Comparison of ENCODE assay signal across 15 cellular contexts in the genomic region with DNA sequence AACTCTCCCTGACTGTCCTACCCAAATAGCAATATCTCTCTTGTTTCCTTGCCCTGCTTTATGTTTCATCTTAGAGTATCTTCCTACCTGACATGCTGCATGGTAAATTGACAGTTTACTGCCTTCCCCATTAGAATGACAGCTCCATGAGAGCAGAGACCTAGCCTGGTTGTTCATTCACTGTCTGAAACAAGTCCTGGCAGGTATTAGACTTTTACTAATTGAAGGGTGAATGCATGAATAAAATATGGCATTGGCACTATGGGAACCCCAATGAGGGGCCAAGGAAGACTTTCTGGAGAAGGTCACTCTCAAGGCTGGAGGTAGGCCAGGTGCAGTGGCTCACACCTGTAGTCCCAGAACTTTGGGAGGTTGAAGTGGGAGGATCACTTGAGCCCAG. TPM values are rescaled to one million over a fixed set of nuclear protein-coding genes. Genes with fewer than 3 reads are reported as not detected.
DNase-seq lines count a peak whose midpoint lies in the region; ATAC-seq and TF ChIP-seq lines count a peak whose summit lies in the region.
"Had no signal": no experiment of that assay in that cellular context is flagged by ENCODE, and none has a peak within 500 bp of the region (broad histone marks: within the 10 kb centered on the region; RNA-seq: fewer than 3 reads in every experiment).

No MANE protein-coding gene starts in this region.

- H3K27ac Mint-ChIP-seq in activated naive CD8-positive, alpha-beta T cell treated with anti-CD3 and anti-CD28 coated beads, Interleukin-2, amount 10 ng/mL, durations not matched to agents 7 days and 5 days, result peak overlapping the region; percentile 10
- H3K27ac Mint-ChIP-seq in activated naive CD8-positive, alpha-beta T cell treated with anti-CD3 and anti-CD28 coated beads for 36 hours, result no peak overlapping the region
- peak overlapping the region; percentile 26 for H3K27ac Mint-ChIP-seq in stimulated activated effector memory CD8-positive, alpha-beta T cell treated with anti-CD3 and anti-CD28 coated beads, Interleukin-12 subunit alpha, Interleukin-12 subunit beta, amount 100 ng/mL, for 72 hours
- H3K27ac Mint-ChIP-seq in activated CD4-positive, alpha-beta memory T cell treated with anti-CD3 and anti-CD28 coated beads for 36 hours, result no peak overlapping the region

- no peak overlapping the region for H3K4me3 ChIP-seq in hepatocyte

- CTCF ChIA-PET in RWPE1 (lab: Yijun Ruan, JAX), result interaction anchor here (0.6 kb wide), 1 partner anchor 681 kb away, joined by 3 read pairs; no protein-coding TSS in a partner anchor
- CTCF ChIA-PET in activated CD4-positive, alpha-beta memory T cell treated with anti-CD3 and anti-CD28 coated beads for 36 hours (lab: Charles Lee), result interaction anchor here (0.5 to 2.1 kb wide), 2 partner anchors 9 to 1533 kb away, joined by 3 to 11 read pairs; no protein-coding TSS in a partner anchor

- H3K27ac ChIP-seq in RWPE1 (peak overlapping the region; percentile 51), hepatocyte (peak overlapping the region; percentile 22)
- H3K27ac ChIP-seq: C4-2B had no signal

- no peak overlapping the region for H3K4me2 ChIP-seq in hepatocyte

- H3K4me3 Mint-ChIP-seq in activated naive CD8-positive, alpha-beta T cell treated with anti-CD3 and anti-CD28 coated beads, Interleukin-2, amount 10 ng/mL, durations not matched to agents 7 days and 5 days, result no peak overlapping the region
- H3K4me3 Mint-ChIP-seq in activated naive CD8-positive, alpha-beta T cell treated with anti-CD3 and anti-CD28 coated beads for 36 hours, result no peak overlapping the region
- H3K4me3 Mint-ChIP-seq in stimulated activated effector memory CD8-positive, alpha-beta T cell treated with anti-CD3 and anti-CD28 coated beads, Interleukin-12 subunit alpha, Interleukin-12 subunit beta, amount 100 ng/mL, for 72 hours, result no peak overlapping the region
- no peak overlapping the region for H3K4me3 Mint-ChIP-seq in activated CD4-positive, alpha-beta memory T cell treated with anti-CD3 and anti-CD28 coated beads for 36 hours

- ATAC-seq in activated naive CD8-positive, alpha-beta T cell treated with anti-CD3 and anti-CD28 coated beads, Interleukin-2, amount 10 ng/mL, durations not matched to agents 7 days and 5 days (ENCODE audit: low read depth), result no peak
- no peak for ATAC-seq in stimulated activated effector memory CD8-positive, alpha-beta T cell treated with anti-CD3 and anti-CD28 coated beads, Interleukin-12 subunit alpha, Interleukin-12 subunit beta, amount 100 ng/mL, for 72 hours
- ATAC-seq in HG03521 (IDR thresholded peaks at IDR 0.05; ENCODE audit: unreplicated experiment), result no peak

- DNase-seq in activated naive CD8-positive, alpha-beta T cell treated with anti-CD3 and anti-CD28 coated beads, Interleukin-2, amount 10 ng/mL, durations not matched to agents 7 days and 5 days, result no peak
- no peak for DNase-seq in activated naive CD8-positive, alpha-beta T cell treated with anti-CD3 and anti-CD28 coated beads for 36 hours
- DNase-seq in RWPE1 (ENCODE audit: low spot score) (no peak), hepatocyte (ENCODE audit: low spot score) (no peak), HuH-7 (ENCODE audit: low spot score) (no peak)
- no peak for DNase-seq in stimulated activated effector memory CD8-positive, alpha-beta T cell treated with anti-CD3 and anti-CD28 coated beads, Interleukin-12 subunit alpha, Interleukin-12 subunit beta, amount 100 ng/mL, for 72 hours (ENCODE audit: low spot score in 2 of 2)
- DNase-seq in activated CD4-positive, alpha-beta memory T cell treated with anti-CD3 and anti-CD28 coated beads for 36 hours, result no peak
- DNase-seq: DND-41, GDM1, NCI-H1436 treated with DMSO at 0.1 percent for 48 hours, NCI-H2081, NCI-H524, RPMI8226 had no signal

- H4K20me1 ChIP-seq in hepatocyte (ENCODE audit: insufficient read depth, poor library complexity, severe bottlenecking), result peaks cover 10% of the 10 kb centered on the region

- H3K4me1 ChIP-seq in hepatocyte (ENCODE audit: insufficient read depth), result peaks cover 11% of the 10 kb centered on the region

- intact Hi-C loops in activated CD4-positive, alpha-beta memory T cell treated with anti-CD3 and anti-CD28 coated beads for 36 hours (cut with micrococcal nuclease), result no loop called here

- no peaks in the 10 kb centered on the region for H3K9me3 ChIP-seq in hepatocyte (ENCODE audit: low read depth)

- no peaks in the 10 kb centered on the region for H3K36me3 ChIP-seq in hepatocyte (replicated peaks; ENCODE audit: insufficient read depth, low read depth)

- POLR2A ChIA-PET in activated naive CD8-positive, alpha-beta T cell treated with anti-CD3 and anti-CD28 coated beads, Interleukin-2, amount 10 ng/mL, durations not matched to agents 7 days and 5 days (lab: Charles Lee), result interaction anchor here (0.6 kb wide), 1 partner anchor 278 kb away, joined by 3 read pairs; no protein-coding TSS in a partner anchor
- POLR2A ChIA-PET in RWPE1 (lab: Yijun Ruan, JAX; ENCODE audit: low non-redundant PET), result no interaction called here
- POLR2A ChIA-PET in activated CD4-positive, alpha-beta memory T cell treated with anti-CD3 and anti-CD28 coated beads for 36 hours (lab: Charles Lee), result no interaction called here

- no peak overlapping the region for H2AFZ ChIP-seq in hepatocyte

- H3K9me2 ChIP-seq in hepatocyte (replicated peaks; ENCODE audit: insufficient read depth), result no peaks in the 10 kb centered on the region

- peaks cover 7% of the 10 kb centered on the region for H3K4me1 Mint-ChIP-seq in activated naive CD8-positive, alpha-beta T cell treated with anti-CD3 and anti-CD28 coated beads, Interleukin-2, amount 10 ng/mL, durations not matched to agents 7 days and 5 days
- H3K4me1 Mint-ChIP-seq in activated naive CD8-positive, alpha-beta T cell treated with anti-CD3 and anti-CD28 coated beads for 36 hours, result peaks cover 20% of the 10 kb centered on the region
- peaks cover 46% of the 10 kb centered on the region for H3K4me1 Mint-ChIP-seq in stimulated activated effector memory CD8-positive, alpha-beta T cell treated with anti-CD3 and anti-CD28 coated beads, Interleukin-12 subunit alpha, Interleukin-12 subunit beta, amount 100 ng/mL, for 72 hours
- peaks cover 14% of the 10 kb centered on the region for H3K4me1 Mint-ChIP-seq in activated CD4-positive, alpha-beta memory T cell treated with anti-CD3 and anti-CD28 coated beads for 36 hours (ENCODE audit: low read depth)

- H3K27me3 ChIP-seq in hepatocyte, result no peaks in the 10 kb centered on the region

- H3K27me3 Mint-ChIP-seq in activated naive CD8-positive, alpha-beta T cell treated with anti-CD3 and anti-CD28 coated beads, Interleukin-2, amount 10 ng/mL, durations not matched to agents 7 days and 5 days, result peaks cover 3% of the 10 kb centered on the region
- no peaks in the 10 kb centered on the region for H3K27me3 Mint-ChIP-seq in activated naive CD8-positive, alpha-beta T cell treated with anti-CD3 and anti-CD28 coated beads for 36 hours
- no peaks in the 10 kb centered on the region for H3K27me3 Mint-ChIP-seq in activated CD4-positive, alpha-beta memory T cell treated with anti-CD3 and anti-CD28 coated beads for 36 hours

- peaks cover 2% of the 10 kb centered on the region for H3K9me3 Mint-ChIP-seq in activated naive CD8-positive, alpha-beta T cell treated with anti-CD3 and anti-CD28 coated beads, Interleukin-2, amount 10 ng/mL, durations not matched to agents 7 days and 5 days
- H3K9me3 Mint-ChIP-seq in activated naive CD8-positive, alpha-beta T cell treated with anti-CD3 and anti-CD28 coated beads for 36 hours, result no peaks in the 10 kb centered on the region
- H3K9me3 Mint-ChIP-seq in stimulated activated effector memory CD8-positive, alpha-beta T cell treated with anti-CD3 and anti-CD28 coated beads, Interleukin-12 subunit alpha, Interleukin-12 subunit beta, amount 100 ng/mL, for 72 hours, result no peaks in the 10 kb centered on the region
- H3K9me3 Mint-ChIP-seq in activated CD4-positive, alpha-beta memory T cell treated with anti-CD3 and anti-CD28 coated beads for 36 hours, result no peaks in the 10 kb centered on the region

- H3K36me3 Mint-ChIP-seq in activated naive CD8-positive, alpha-beta T cell treated with anti-CD3 and anti-CD28 coated beads, Interleukin-2, amount 10 ng/mL, durations not matched to agents 7 days and 5 days, result peaks cover 1% of the 10 kb centered on the region
- peaks cover 4% of the 10 kb centered on the region for H3K36me3 Mint-ChIP-seq in activated naive CD8-positive, alpha-beta T cell treated with anti-CD3 and anti-CD28 coated beads for 36 hours
- H3K36me3 Mint-ChIP-seq in stimulated activated effector memory CD8-positive, alpha-beta T cell treated with anti-CD3 and anti-CD28 coated beads, Interleukin-12 subunit alpha, Interleukin-12 subunit beta, amount 100 ng/mL, for 72 hours, result peaks cover 24% of the 10 kb centered on the region
- peaks cover 11% of the 10 kb centered on the region for H3K36me3 Mint-ChIP-seq in activated CD4-positive, alpha-beta memory T cell treated with anti-CD3 and anti-CD28 coated beads for 36 hours

- TF ChIP-seq CTCF in RWPE1 (conservative IDR thresholded peaks at IDR 0.05; ENCODE audit: low read depth), result no peak
- TF ChIP-seq CTCF in hepatocyte (IDR thresholded peaks at IDR 0.05; ENCODE audit: poor library complexity), result no peak

- peaks cover 11% of the 10 kb centered on the region for H3K79me2 ChIP-seq in hepatocyte

RNA-seq across cellular contexts. Expression of gene CITED2, which starts 3.8 kb away (rescaled TPM):
- 10 to 100 TPM; 71.7 to 80.4 TPM for total RNA-seq in activated naive CD8-positive, alpha-beta T cell treated with anti-CD3 and anti-CD28 coated beads, Interleukin-2, amount 10 ng/mL, durations not matched to agents 7 days and 5 days
- 10 to 100 TPM; 28.4 to 28.5 TPM for total RNA-seq in activated naive CD8-positive, alpha-beta T cell treated with anti-CD3 and anti-CD28 coated beads for 36 hours
- total RNA-seq in hepatocyte, result 262 and 292 TPM in 2 replicates
- polyA plus RNA-seq in hepatocyte, result 78.5 and 97.6 TPM in 2 replicates
- total RNA-seq in activated CD4-positive, alpha-beta memory T cell treated with anti-CD3 and anti-CD28 coated beads for 36 hours, result 10 to 100 TPM; 50.1 to 52.1 TPM

Comparison
In these comparisons a context has a peak if more than half of its experiments do, and no peak if none do; other contexts are left out.
1. H3K27ac Mint-ChIP-seq: peak in activated naive CD8-positive, alpha-beta T cell treated with anti-CD3 and anti-CD28 coated beads, Interleukin-2, amount 10 ng/mL, durations not matched to agents 7 days and 5 days (single experiment) and stimulated activated effector memory CD8-positive, alpha-beta T cell treated with anti-CD3 and anti-CD28 coated beads, Interleukin-12 subunit alpha, Interleukin-12 subunit beta, amount 100 ng/mL, for 72 hours (single experiment); none in activated naive CD8-positive, alpha-beta T cell treated with anti-CD3 and anti-CD28 coated beads for 36 hours (single experiment) and activated CD4-positive, alpha-beta memory T cell treated with anti-CD3 and anti-CD28 coated beads for 36 hours (single experiment).